ENCODE assay signal across 22 cellular contexts in the genomic region with DNA sequence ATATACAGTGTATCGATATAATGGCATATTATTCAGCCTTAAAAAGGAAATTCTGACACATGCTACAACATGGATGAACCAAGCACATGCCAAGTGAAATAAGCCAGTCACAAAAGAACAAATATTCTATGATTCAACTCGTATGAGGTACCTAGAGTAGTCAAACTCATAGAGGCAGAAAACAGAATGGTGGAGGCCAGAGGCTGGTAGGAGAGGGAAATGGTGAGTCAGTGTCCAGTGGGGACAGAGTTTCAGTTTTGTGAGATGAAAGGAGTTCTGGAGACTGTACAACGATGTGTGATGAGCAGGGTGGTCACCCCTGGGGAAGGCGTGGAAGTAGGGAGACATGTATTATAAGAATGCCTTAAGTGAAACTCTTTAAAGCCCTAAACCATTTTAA. TPM values are rescaled to one million over a fixed set of nuclear protein-coding genes. Genes with fewer than 3 reads are reported as not detected.
DNase-seq lines count a peak whose midpoint lies in the region; ATAC-seq and TF ChIP-seq lines count a peak whose summit lies in the region.
"Had no signal": no experiment of that assay in that cellular context is flagged by ENCODE, and none has a peak within 500 bp of the region (broad histone marks: within the 10 kb centered on the region; RNA-seq: fewer than 3 reads in every experiment).

No MANE protein-coding gene starts in this region.

- no peaks in the 10 kb centered on the region for H3K27me3 Mint-ChIP-seq in activated CD8-positive, alpha-beta memory T cell treated with anti-CD3 and anti-CD28 coated beads, Interleukin-2, amount 10 ng/mL, durations not matched to agents 7 days and 5 days
- H3K27me3 Mint-ChIP-seq in activated T-helper 17 cell treated with anti-CD3 and anti-CD28 coated beads, Interleukin-2, amount 50 U/mL, for 72 hours: no peaks in the 10 kb centered on the region
- H3K27me3 Mint-ChIP-seq in neural crest cell (ENCODE audit: low read depth): no peaks in the 10 kb centered on the region
- H3K27me3 Mint-ChIP-seq: progenitor cell of endocrine pancreas had no signal

- H3K4me1 Mint-ChIP-seq in activated CD8-positive, alpha-beta memory T cell treated with anti-CD3 and anti-CD28 coated beads, Interleukin-2, amount 10 ng/mL, durations not matched to agents 7 days and 5 days: peaks cover 47% of the 10 kb centered on the region
- H3K4me1 Mint-ChIP-seq in activated T-helper 17 cell treated with anti-CD3 and anti-CD28 coated beads, Interleukin-2, amount 50 U/mL, for 72 hours: peaks cover 37% of the 10 kb centered on the region
- H3K4me1 Mint-ChIP-seq in neural crest cell: peaks cover 9% of the 10 kb centered on the region

- DNase-seq in activated CD8-positive, alpha-beta memory T cell treated with anti-CD3 and anti-CD28 coated beads, Interleukin-2, amount 10 ng/mL, durations not matched to agents 7 days and 5 days: no peak
- DNase-seq in activated CD8-positive, alpha-beta memory T cell treated with anti-CD3 and anti-CD28 coated beads, Interleukin-2, amount 50 U/mL, for 4 hours: no peak
- no peak for DNase-seq in neural crest cell (ENCODE audit: low read depth, low spot score)
- DNase-seq in NOMO-1 treated with DMSO at 0.1 percent for 48 hours (lab: John Stamatoyannopoulos, UW; ENCODE audit: unreplicated experiment): no peak
- no peak for DNase-seq in cerebellum (ENCODE audit: low spot score)
- DNase-seq in RWPE1 (ENCODE audit: low spot score): no peak
- DNase-seq: adrenal gland; C1 segment of cervical spinal cord; GF-D8; heart left ventricle; left lung; MM.1S; NCI-H2171 treated with DMSO at 0.1 percent for 48 hours; NCI-H69; SHP77; stimulated activated naive CD4-positive, alpha-beta T cell; tibial artery had no signal

- POLR2A ChIA-PET in HEK293 (lab: Yijun Ruan, JAX) (no interaction called here), RWPE1 (lab: Yijun Ruan, JAX; ENCODE audit: low non-redundant PET) (no interaction called here)

- no peak overlapping the region for H3K4me3 ChIP-seq in HEK293 (ENCODE audit: low read depth, low read length)
- H3K4me3 ChIP-seq: adrenal gland, coronary artery, heart left ventricle, left lung, tibial artery had no signal

- CTCF ChIA-PET in activated CD8-positive, alpha-beta memory T cell treated with anti-CD3 and anti-CD28 coated beads, Interleukin-2, amount 10 ng/mL, durations not matched to agents 7 days and 5 days (lab: Charles Lee): interaction anchor here (0.6 to 2.0 kb wide), 3 partner anchors 9 to 82 kb away, joined by 3 to 4 read pairs (median 4); no protein-coding TSS in a partner anchor
- CTCF ChIA-PET in HEK293 (lab: Yijun Ruan, JAX): interaction anchor here (0.6 to 0.7 kb wide), 2 partner anchors 77 to 304 kb away, joined by 4 to 6 read pairs; no protein-coding TSS in a partner anchor
- CTCF ChIA-PET in RWPE1 (lab: Yijun Ruan, JAX): no interaction called here

- peaks cover 66% of the 10 kb centered on the region for H3K36me3 Mint-ChIP-seq in activated CD8-positive, alpha-beta memory T cell treated with anti-CD3 and anti-CD28 coated beads, Interleukin-2, amount 10 ng/mL, durations not matched to agents 7 days and 5 days
- peaks cover 22% of the 10 kb centered on the region for H3K36me3 Mint-ChIP-seq in activated T-helper 17 cell treated with anti-CD3 and anti-CD28 coated beads, Interleukin-2, amount 50 U/mL, for 72 hours (ENCODE audit: low read depth)
- peaks cover 14% of the 10 kb centered on the region for H3K36me3 Mint-ChIP-seq in neural crest cell (ENCODE audit: low read depth)

- TF ChIP-seq CTCF in HEK293 (tag by site-specific recombination; IDR thresholded peaks at IDR 0.05) (no peak), neural crest cell (conservative IDR thresholded peaks at IDR 0.05) (no peak), RWPE1 (conservative IDR thresholded peaks at IDR 0.05; ENCODE audit: low read depth) (no peak)

- H3K4me3 Mint-ChIP-seq in activated CD8-positive, alpha-beta memory T cell treated with anti-CD3 and anti-CD28 coated beads, Interleukin-2, amount 10 ng/mL, durations not matched to agents 7 days and 5 days: no peak overlapping the region
- peak overlapping the region; percentile 11 for H3K4me3 Mint-ChIP-seq in activated T-helper 17 cell treated with anti-CD3 and anti-CD28 coated beads, Interleukin-2, amount 50 U/mL, for 72 hours
- H3K4me3 Mint-ChIP-seq in neural crest cell: no peak overlapping the region

- no peak for ATAC-seq in activated CD8-positive, alpha-beta memory T cell treated with anti-CD3 and anti-CD28 coated beads, Interleukin-2, amount 10 ng/mL, durations not matched to agents 7 days and 5 days
- ATAC-seq in activated T-helper 17 cell treated with anti-CD3 and anti-CD28 coated beads, Interleukin-2, amount 50 U/mL, for 72 hours (replicated peaks): peak; percentile 76
- ATAC-seq: heart left ventricle, left lung had no signal

- peak overlapping the region; percentile 81 for H3K27ac Mint-ChIP-seq in activated CD8-positive, alpha-beta memory T cell treated with anti-CD3 and anti-CD28 coated beads, Interleukin-2, amount 10 ng/mL, durations not matched to agents 7 days and 5 days
- peak overlapping the region; percentile 69 for H3K27ac Mint-ChIP-seq in activated T-helper 17 cell treated with anti-CD3 and anti-CD28 coated beads, Interleukin-2, amount 50 U/mL, for 72 hours
- H3K27ac Mint-ChIP-seq in neural crest cell (ENCODE audit: unreplicated experiment): peak overlapping the region; percentile 85

- no peaks in the 10 kb centered on the region for H3K4me1 ChIP-seq in HEK293 (ENCODE audit: control insufficient read depth, insufficient read depth, low read length)
- H3K4me1 ChIP-seq: adrenal gland had no signal

- H3K9me3 ChIP-seq in HEK293 (ENCODE audit: control insufficient read depth, insufficient read depth, low read depth, low read length): no peaks in the 10 kb centered on the region
- H3K9me3 ChIP-seq: adrenal gland, heart left ventricle, left lung, tibial artery had no signal

- H3K9me3 Mint-ChIP-seq in activated CD8-positive, alpha-beta memory T cell treated with anti-CD3 and anti-CD28 coated beads, Interleukin-2, amount 10 ng/mL, durations not matched to agents 7 days and 5 days (ENCODE audit: low read depth): no peaks in the 10 kb centered on the region
- no peaks in the 10 kb centered on the region for H3K9me3 Mint-ChIP-seq in activated T-helper 17 cell treated with anti-CD3 and anti-CD28 coated beads, Interleukin-2, amount 50 U/mL, for 72 hours
- H3K9me3 Mint-ChIP-seq in neural crest cell: no peaks in the 10 kb centered on the region

- peaks cover 4 to 11% of the 10 kb centered on the region in 2 experiments; a peak in 1 of 3 replicates for H3K36me3 ChIP-seq in HEK293 (ENCODE audit: control insufficient read depth in 2 of 2, insufficient read depth in 1 of 2, low read length in 2 of 2)
- H3K36me3 ChIP-seq: adrenal gland, heart left ventricle, left lung, tibial artery had no signal

- H3K27ac ChIP-seq in HEK293 (ENCODE audit: extremely low read depth, low read depth, low read length) (no peak overlapping the region), RWPE1 (no peak overlapping the region)
- H3K27ac ChIP-seq: adrenal gland, coronary artery, heart left ventricle, left lung, tibial artery had no signal

TF ChIP-seq in HEK293, 187 proteins besides CTCF, POLR2A, EP300 and RAD21:
- TF ChIP-seq ZNF530 (tag by site-specific recombination; IDR thresholded peaks at IDR 0.05; ENCODE audit: low read depth) (no peak), OSR2 (tag by site-specific recombination; IDR thresholded peaks at IDR 0.05) (no peak), ZNF555 (tag by site-specific recombination; conservative IDR thresholded peaks at IDR 0.05) (no peak), ZNF624 (tag by site-specific recombination; IDR thresholded peaks at IDR 0.05) (no peak), MYNN (tag by site-specific recombination; IDR thresholded peaks at IDR 0.05; ENCODE audit: borderline replicate concordance) (no peak), ZNF146 (tag by site-specific recombination; IDR thresholded peaks at IDR 0.05) (0 out of 2 replicates have a peak, but pooled peaks have one; percentile 12), TCF7L2 (IDR thresholded peaks at IDR 0.05; ENCODE audit: borderline replicate concordance, low read depth, low read length) (no peak)
- TF ChIP-seq, protein P1, sequence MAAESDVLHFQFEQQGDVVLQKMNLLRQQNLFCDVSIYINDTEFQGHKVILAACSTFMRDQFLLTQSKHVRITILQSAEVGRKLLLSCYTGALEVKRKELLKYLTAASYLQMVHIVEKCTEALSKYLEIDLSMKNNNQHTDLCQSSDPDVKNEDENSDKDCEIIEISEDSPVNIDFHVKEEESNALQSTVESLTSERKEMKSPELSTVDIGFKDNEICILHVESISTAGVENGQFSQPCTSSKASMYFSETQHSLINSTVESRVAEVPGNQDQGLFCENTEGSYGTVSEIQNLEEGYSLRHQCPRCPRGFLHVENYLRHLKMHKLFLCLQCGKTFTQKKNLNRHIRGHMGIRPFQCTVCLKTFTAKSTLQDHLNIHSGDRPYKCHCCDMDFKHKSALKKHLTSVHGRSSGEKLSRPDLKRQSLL (tag by site-specific recombination; IDR thresholded peaks at IDR 0.05): no peak
- TF ChIP-seq, protein P2, sequence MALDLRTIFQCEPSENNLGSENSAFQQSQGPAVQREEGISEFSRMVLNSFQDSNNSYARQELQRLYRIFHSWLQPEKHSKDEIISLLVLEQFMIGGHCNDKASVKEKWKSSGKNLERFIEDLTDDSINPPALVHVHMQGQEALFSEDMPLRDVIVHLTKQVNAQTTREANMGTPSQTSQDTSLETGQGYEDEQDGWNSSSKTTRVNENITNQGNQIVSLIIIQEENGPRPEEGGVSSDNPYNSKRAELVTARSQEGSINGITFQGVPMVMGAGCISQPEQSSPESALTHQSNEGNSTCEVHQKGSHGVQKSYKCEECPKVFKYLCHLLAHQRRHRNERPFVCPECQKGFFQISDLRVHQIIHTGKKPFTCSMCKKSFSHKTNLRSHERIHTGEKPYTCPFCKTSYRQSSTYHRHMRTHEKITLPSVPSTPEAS (tag by site-specific recombination; IDR thresholded peaks at IDR 0.05): no peak

RNA-seq across cellular contexts. Expression of gene RNF157, which starts 39.9 kb away (rescaled TPM):
- total RNA-seq in activated CD8-positive, alpha-beta memory T cell treated with anti-CD3 and anti-CD28 coated beads, Interleukin-2, amount 10 ng/mL, durations not matched to agents 7 days and 5 days: 100 to 1,000 TPM in 1 of 2 experiments, 10 to 100 TPM in 1; 73.0 to 148 TPM
- total RNA-seq in activated T-helper 17 cell treated with anti-CD3 and anti-CD28 coated beads, Interleukin-2, amount 50 U/mL, for 72 hours: 10 to 100 TPM; 15.5 to 17.4 TPM
- total RNA-seq in neural crest cell: 50.4 and 54.0 TPM in 2 replicates
- 33.8 TPM for total RNA-seq in cerebellum

RNA-seq across cellular contexts. Expression of gene FOXJ1, which starts 59.3 kb away (rescaled TPM):
- total RNA-seq in activated CD8-positive, alpha-beta memory T cell treated with anti-CD3 and anti-CD28 coated beads, Interleukin-2, amount 10 ng/mL, durations not matched to agents 7 days and 5 days: under 1 TPM in 1 of 2 experiments, not detected in 1; 0.55 TPM
- total RNA-seq in activated T-helper 17 cell treated with anti-CD3 and anti-CD28 coated beads, Interleukin-2, amount 50 U/mL, for 72 hours: under 1 TPM in 1 of 2 donors, not detected in 1; 0.15 TPM
- total RNA-seq in neural crest cell: 4.3 and 4.5 TPM in 2 replicates
- 7.8 TPM for total RNA-seq in cerebellum
- total RNA-seq: endothelial cell of umbilical vein, heart left ventricle had no signal
